ENCODE assay signal across 1 cellular context in genomic region chr13:113029487-113030258, GRCh38.
A peak's percentile ranks its signal among the peaks of the same experiment; 100 is the strongest.
TF ChIP-seq lines count a peak whose summit lies in the region.

No MANE protein-coding gene starts in this region.

TF ChIP-seq in HepG2, 621 proteins besides CTCF, POLR2A, EP300 and RAD21 (continued from another document and continues in another):
- TF ChIP-seq PAXIP1 (CRISPR knock-in tag; conservative IDR thresholded peaks at IDR 0.05) (no peak), TCF12 (IDR thresholded peaks at IDR 0.05) (no peak), TCF12 (CRISPR knock-in tag; IDR thresholded peaks at IDR 0.05) (no peak), ZBTB4 (CRISPR knock-in tag; IDR thresholded peaks at IDR 0.05; ENCODE audit: borderline replicate concordance) (peak; percentile 27; the same call in 1 of the 2 replicates), FLYWCH1 (CRISPR knock-in tag; IDR thresholded peaks at IDR 0.05) (no peak), TARDBP (CRISPR knock-in tag; IDR thresholded peaks at IDR 0.05) (peak; percentile 29; the same call in 1 of the 2 replicates), ZNF431 (CRISPR knock-in tag; IDR thresholded peaks at IDR 0.05; ENCODE audit: borderline replicate concordance, low read depth) (0 out of 2 replicates have a peak, but pooled peaks have one; percentile 12), ARNT (IDR thresholded peaks at IDR 0.05) (no peak), AHR (CRISPR knock-in tag; IDR thresholded peaks at IDR 0.05) (0 out of 2 replicates have a peak, but pooled peaks have one; percentile 38), ZNF124 (CRISPR knock-in tag; IDR thresholded peaks at IDR 0.05) (no peak), GMEB2 (CRISPR knock-in tag; IDR thresholded peaks at IDR 0.05; ENCODE audit: low read depth) (no peak), ZSCAN25 (CRISPR knock-in tag; IDR thresholded peaks at IDR 0.05) (no peak), ZNF501 (CRISPR knock-in tag; IDR thresholded peaks at IDR 0.05) (0 out of 2 replicates have a peak, but pooled peaks have one; percentile 48), ZSCAN12 (CRISPR knock-in tag; IDR thresholded peaks at IDR 0.05) (no peak), HES4 (CRISPR knock-in tag; IDR thresholded peaks at IDR 0.05; ENCODE audit: borderline replicate concordance) (no peak), ZNF138 (CRISPR knock-in tag; IDR thresholded peaks at IDR 0.05; ENCODE audit: low read depth) (no peak), FOSL2 (CRISPR knock-in tag; IDR thresholded peaks at IDR 0.05) (peak; percentile 25; the same call in 1 of the 2 replicates), CERS6 (CRISPR knock-in tag; IDR thresholded peaks at IDR 0.05) (no peak), ZNF556 (CRISPR knock-in tag; IDR thresholded peaks at IDR 0.05; ENCODE audit: borderline replicate concordance) (no peak), PPARG (CRISPR knock-in tag; conservative IDR thresholded peaks at IDR 0.05) (no peak), EHMT2 (IDR thresholded peaks at IDR 0.05; ENCODE audit: borderline replicate concordance, low read depth, low read length) (no peak), FOXC1 (CRISPR knock-in tag; IDR thresholded peaks at IDR 0.05; ENCODE audit: borderline replicate concordance) (no peak), MED1 (CRISPR knock-in tag; IDR thresholded peaks at IDR 0.05) (0 out of 2 replicates have a peak, but pooled peaks have one; percentile 29), TFDP2 (CRISPR knock-in tag; IDR thresholded peaks at IDR 0.05) (no peak), ARID3A (IDR thresholded peaks at IDR 0.05; ENCODE audit: low read depth, low read length) (no peak), RARA (CRISPR knock-in tag; IDR thresholded peaks at IDR 0.05) (no peak), CSRNP1 (CRISPR knock-in tag; IDR thresholded peaks at IDR 0.05) (0 out of 2 replicates have a peak, but pooled peaks have one; percentile 14), LRRFIP1 (CRISPR knock-in tag; conservative IDR thresholded peaks at IDR 0.05) (no peak), HNRNPL (IDR thresholded peaks at IDR 0.05; ENCODE audit: low read depth, low read length) (0 out of 2 replicates have a peak, but pooled peaks have one; percentile 49), HOXA3 (CRISPR knock-in tag; IDR thresholded peaks at IDR 0.05) (0 out of 2 replicates have a peak, but pooled peaks have one; percentile 28), ZNF326 (CRISPR knock-in tag; IDR thresholded peaks at IDR 0.05; ENCODE audit: borderline replicate concordance) (no peak), ZNF367 (CRISPR knock-in tag; IDR thresholded peaks at IDR 0.05; ENCODE audit: borderline replicate concordance) (no peak), PATZ1 (CRISPR knock-in tag; IDR thresholded peaks at IDR 0.05) (peak; percentile 55), TBL1XR1 (IDR thresholded peaks at IDR 0.05; ENCODE audit: borderline replicate concordance, low read length, partially characterized antibody) (no peak), ATM (IDR thresholded peaks at IDR 0.05; ENCODE audit: borderline replicate concordance) (no peak), DPF2 (CRISPR knock-in tag; IDR thresholded peaks at IDR 0.05; ENCODE audit: borderline replicate concordance, low read depth) (no peak), TRIM22 (IDR thresholded peaks at IDR 0.05) (no peak)
